Comparison of ENCODE assay signal across 9 cellular contexts in genomic region chr6:132130530-132131298, GRCh38.
DNase-seq lines count a peak whose midpoint lies in the region; ATAC-seq and TF ChIP-seq lines count a peak whose summit lies in the region.
"Had no signal": no experiment of that assay in that cellular context is flagged by ENCODE, and none has a peak within 500 bp of the region (broad histone marks: within the 10 kb centered on the region; RNA-seq: fewer than 3 reads in every experiment).

No MANE protein-coding gene starts in this region.

- H3K27ac ChIP-seq in brain microvascular endothelial cell (peak overlapping the region; percentile 98), lower lobe of right lung (peak overlapping the region; percentile 62), temporal lobe (ENCODE audit: low read depth, low read length) (peak overlapping the region; percentile 39)
- no peak overlapping the region for H3K27ac ChIP-seq in naive thymus-derived CD4-positive, alpha-beta T cell (ENCODE audit: low read depth, low read length)

- H3K9me3 Mint-ChIP-seq in naive thymus-derived CD4-positive, alpha-beta T cell: peaks cover 0 to 7% (median 0%) of the 10 kb centered on the region in 11 donors

- intact Hi-C loops in lower lobe of right lung (cut with DNase I): no loop called here
- intact Hi-C loops in naive thymus-derived CD4-positive, alpha-beta T cell (cut with micrococcal nuclease): no loop called here

- peaks cover 8 to 24% (median 18%) of the 10 kb centered on the region in 5 donors for H3K27me3 Mint-ChIP-seq in naive thymus-derived CD4-positive, alpha-beta T cell

- peaks cover 13% of the 10 kb centered on the region for H3K4me1 ChIP-seq in lower lobe of right lung
- H3K4me1 ChIP-seq in naive thymus-derived CD4-positive, alpha-beta T cell (ENCODE audit: control insufficient read depth in 2 of 2, insufficient read depth in 2 of 2, low read length in 2 of 2): no peaks in the 10 kb centered on the region

- POLR2A ChIA-PET in naive thymus-derived CD4-positive, alpha-beta T cell (lab: Charles Lee): no interaction called here

- peak; percentile 63 to 64 for ATAC-seq in lower lobe of right lung
- ATAC-seq in HG03439 (IDR thresholded peaks at IDR 0.05; ENCODE audit: unreplicated experiment): no peak
- ATAC-seq in naive thymus-derived CD4-positive, alpha-beta T cell: no peak

- H3K4me3 ChIP-seq in brain microvascular endothelial cell (ENCODE audit: low read depth, low read length) (no peak overlapping the region), lower lobe of right lung (no peak overlapping the region)
- no peak overlapping the region for H3K4me3 ChIP-seq in naive thymus-derived CD4-positive, alpha-beta T cell (ENCODE audit: low read length)

- DNase-seq in Kasumi-1 (lab: John Stamatoyannopoulos, UW) (peak; percentile 85 to 89), brain microvascular endothelial cell (peak; percentile 65), lower lobe of right lung (no peak), NCI-H2107 treated with DMSO at 0.1 percent for 48 hours (lab: John Stamatoyannopoulos, UW; ENCODE audit: unreplicated experiment) (no peak)
- DNase-seq in activated CD4-positive, alpha-beta T cell treated with anti-CD3 and anti-CD28 coated beads for 1 hour: no peak
- no peak for DNase-seq in naive thymus-derived CD4-positive, alpha-beta T cell
- DNase-seq: NCI-H1092 had no signal

- in situ Hi-C loops in brain microvascular endothelial cell (cut with HindIII; ENCODE audit: low pct_ligation_motif_present, low sequenced_read_pairs): no loop called here

- no peaks in the 10 kb centered on the region for H3K4me1 Mint-ChIP-seq in naive thymus-derived CD4-positive, alpha-beta T cell

- TF ChIP-seq CTCF in brain microvascular endothelial cell (IDR thresholded peaks at IDR 0.05; ENCODE audit: low read depth, low read length, missing control alignments): peak; percentile 10
- no peak for TF ChIP-seq CTCF in lower lobe of right lung (IDR thresholded peaks at IDR 0.05)

- H3K36me3 ChIP-seq in brain microvascular endothelial cell (replicated peaks): no peaks in the 10 kb centered on the region
- H3K36me3 ChIP-seq in lower lobe of right lung: no peaks in the 10 kb centered on the region
- H3K36me3 ChIP-seq in naive thymus-derived CD4-positive, alpha-beta T cell (ENCODE audit: control insufficient read depth in 2 of 3, insufficient read depth in 3 of 3, low read length in 3 of 3): no peaks in the 10 kb centered on the region

- no peaks in the 10 kb centered on the region for H3K27me3 ChIP-seq in brain microvascular endothelial cell (replicated peaks)
- H3K27me3 ChIP-seq in lower lobe of right lung (ENCODE audit: low read depth): no peaks in the 10 kb centered on the region
- no peaks in the 10 kb centered on the region for H3K27me3 ChIP-seq in naive thymus-derived CD4-positive, alpha-beta T cell (ENCODE audit: control insufficient read depth in 2 of 2, insufficient read depth in 2 of 2, low read length in 2 of 2)

- no peaks in the 10 kb centered on the region for H3K36me3 Mint-ChIP-seq in naive thymus-derived CD4-positive, alpha-beta T cell

- H3K9me3 ChIP-seq in lower lobe of right lung: no peaks in the 10 kb centered on the region
- no peaks in the 10 kb centered on the region for H3K9me3 ChIP-seq in naive thymus-derived CD4-positive, alpha-beta T cell (ENCODE audit: control insufficient read depth in 2 of 3, low read length in 3 of 3)

- no peak overlapping the region for H3K4me3 Mint-ChIP-seq in naive thymus-derived CD4-positive, alpha-beta T cell

- CTCF ChIA-PET in naive thymus-derived CD4-positive, alpha-beta T cell (lab: Charles Lee): no interaction called here

- no peak overlapping the region for H3K27ac Mint-ChIP-seq in naive thymus-derived CD4-positive, alpha-beta T cell

Comparison
In these comparisons a context has a peak if more than half of its experiments do, and no peak if none do; other contexts are left out.
1. DNase-seq: peak in Kasumi-1 (2 of 2) and brain microvascular endothelial cell (single experiment); none in lower lobe of right lung (single experiment), NCI-H2107 treated with DMSO at 0.1 percent for 48 hours (single experiment), activated CD4-positive, alpha-beta T cell treated with anti-CD3 and anti-CD28 coated beads for 1 hour (single experiment) and naive thymus-derived CD4-positive, alpha-beta T cell (0 of 9).
2. ATAC-seq: peak in lower lobe of right lung (2 of 2); none in HG03439 (single experiment) and naive thymus-derived CD4-positive, alpha-beta T cell (single experiment).